ENCODE assay signal across 1 cellular context in the genomic region with DNA sequence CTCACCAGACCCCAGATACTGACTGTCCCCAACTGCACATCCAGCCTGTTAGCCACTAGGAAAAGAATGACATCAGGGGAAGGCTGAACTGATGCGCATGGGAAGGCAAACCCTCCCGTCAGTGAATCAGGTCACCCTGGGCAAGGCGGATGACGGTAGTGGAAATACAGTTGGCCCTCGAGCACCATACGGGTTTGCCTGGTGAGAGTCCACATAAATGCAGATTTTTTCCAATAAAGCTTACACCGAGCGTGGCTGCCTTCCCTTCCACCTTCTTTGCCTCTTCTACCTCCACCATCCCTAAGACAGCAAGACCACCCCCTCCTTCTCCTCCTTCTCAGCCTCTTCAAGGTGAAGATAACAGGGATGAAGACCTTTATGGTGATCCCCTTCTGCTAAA.
TF ChIP-seq lines count a peak whose summit lies in the region.

No MANE protein-coding gene starts in this region.

TF ChIP-seq in H1, 55 proteins besides CTCF, POLR2A, EP300 and RAD21 (continued from another document):
- TF ChIP-seq, protein P1, sequence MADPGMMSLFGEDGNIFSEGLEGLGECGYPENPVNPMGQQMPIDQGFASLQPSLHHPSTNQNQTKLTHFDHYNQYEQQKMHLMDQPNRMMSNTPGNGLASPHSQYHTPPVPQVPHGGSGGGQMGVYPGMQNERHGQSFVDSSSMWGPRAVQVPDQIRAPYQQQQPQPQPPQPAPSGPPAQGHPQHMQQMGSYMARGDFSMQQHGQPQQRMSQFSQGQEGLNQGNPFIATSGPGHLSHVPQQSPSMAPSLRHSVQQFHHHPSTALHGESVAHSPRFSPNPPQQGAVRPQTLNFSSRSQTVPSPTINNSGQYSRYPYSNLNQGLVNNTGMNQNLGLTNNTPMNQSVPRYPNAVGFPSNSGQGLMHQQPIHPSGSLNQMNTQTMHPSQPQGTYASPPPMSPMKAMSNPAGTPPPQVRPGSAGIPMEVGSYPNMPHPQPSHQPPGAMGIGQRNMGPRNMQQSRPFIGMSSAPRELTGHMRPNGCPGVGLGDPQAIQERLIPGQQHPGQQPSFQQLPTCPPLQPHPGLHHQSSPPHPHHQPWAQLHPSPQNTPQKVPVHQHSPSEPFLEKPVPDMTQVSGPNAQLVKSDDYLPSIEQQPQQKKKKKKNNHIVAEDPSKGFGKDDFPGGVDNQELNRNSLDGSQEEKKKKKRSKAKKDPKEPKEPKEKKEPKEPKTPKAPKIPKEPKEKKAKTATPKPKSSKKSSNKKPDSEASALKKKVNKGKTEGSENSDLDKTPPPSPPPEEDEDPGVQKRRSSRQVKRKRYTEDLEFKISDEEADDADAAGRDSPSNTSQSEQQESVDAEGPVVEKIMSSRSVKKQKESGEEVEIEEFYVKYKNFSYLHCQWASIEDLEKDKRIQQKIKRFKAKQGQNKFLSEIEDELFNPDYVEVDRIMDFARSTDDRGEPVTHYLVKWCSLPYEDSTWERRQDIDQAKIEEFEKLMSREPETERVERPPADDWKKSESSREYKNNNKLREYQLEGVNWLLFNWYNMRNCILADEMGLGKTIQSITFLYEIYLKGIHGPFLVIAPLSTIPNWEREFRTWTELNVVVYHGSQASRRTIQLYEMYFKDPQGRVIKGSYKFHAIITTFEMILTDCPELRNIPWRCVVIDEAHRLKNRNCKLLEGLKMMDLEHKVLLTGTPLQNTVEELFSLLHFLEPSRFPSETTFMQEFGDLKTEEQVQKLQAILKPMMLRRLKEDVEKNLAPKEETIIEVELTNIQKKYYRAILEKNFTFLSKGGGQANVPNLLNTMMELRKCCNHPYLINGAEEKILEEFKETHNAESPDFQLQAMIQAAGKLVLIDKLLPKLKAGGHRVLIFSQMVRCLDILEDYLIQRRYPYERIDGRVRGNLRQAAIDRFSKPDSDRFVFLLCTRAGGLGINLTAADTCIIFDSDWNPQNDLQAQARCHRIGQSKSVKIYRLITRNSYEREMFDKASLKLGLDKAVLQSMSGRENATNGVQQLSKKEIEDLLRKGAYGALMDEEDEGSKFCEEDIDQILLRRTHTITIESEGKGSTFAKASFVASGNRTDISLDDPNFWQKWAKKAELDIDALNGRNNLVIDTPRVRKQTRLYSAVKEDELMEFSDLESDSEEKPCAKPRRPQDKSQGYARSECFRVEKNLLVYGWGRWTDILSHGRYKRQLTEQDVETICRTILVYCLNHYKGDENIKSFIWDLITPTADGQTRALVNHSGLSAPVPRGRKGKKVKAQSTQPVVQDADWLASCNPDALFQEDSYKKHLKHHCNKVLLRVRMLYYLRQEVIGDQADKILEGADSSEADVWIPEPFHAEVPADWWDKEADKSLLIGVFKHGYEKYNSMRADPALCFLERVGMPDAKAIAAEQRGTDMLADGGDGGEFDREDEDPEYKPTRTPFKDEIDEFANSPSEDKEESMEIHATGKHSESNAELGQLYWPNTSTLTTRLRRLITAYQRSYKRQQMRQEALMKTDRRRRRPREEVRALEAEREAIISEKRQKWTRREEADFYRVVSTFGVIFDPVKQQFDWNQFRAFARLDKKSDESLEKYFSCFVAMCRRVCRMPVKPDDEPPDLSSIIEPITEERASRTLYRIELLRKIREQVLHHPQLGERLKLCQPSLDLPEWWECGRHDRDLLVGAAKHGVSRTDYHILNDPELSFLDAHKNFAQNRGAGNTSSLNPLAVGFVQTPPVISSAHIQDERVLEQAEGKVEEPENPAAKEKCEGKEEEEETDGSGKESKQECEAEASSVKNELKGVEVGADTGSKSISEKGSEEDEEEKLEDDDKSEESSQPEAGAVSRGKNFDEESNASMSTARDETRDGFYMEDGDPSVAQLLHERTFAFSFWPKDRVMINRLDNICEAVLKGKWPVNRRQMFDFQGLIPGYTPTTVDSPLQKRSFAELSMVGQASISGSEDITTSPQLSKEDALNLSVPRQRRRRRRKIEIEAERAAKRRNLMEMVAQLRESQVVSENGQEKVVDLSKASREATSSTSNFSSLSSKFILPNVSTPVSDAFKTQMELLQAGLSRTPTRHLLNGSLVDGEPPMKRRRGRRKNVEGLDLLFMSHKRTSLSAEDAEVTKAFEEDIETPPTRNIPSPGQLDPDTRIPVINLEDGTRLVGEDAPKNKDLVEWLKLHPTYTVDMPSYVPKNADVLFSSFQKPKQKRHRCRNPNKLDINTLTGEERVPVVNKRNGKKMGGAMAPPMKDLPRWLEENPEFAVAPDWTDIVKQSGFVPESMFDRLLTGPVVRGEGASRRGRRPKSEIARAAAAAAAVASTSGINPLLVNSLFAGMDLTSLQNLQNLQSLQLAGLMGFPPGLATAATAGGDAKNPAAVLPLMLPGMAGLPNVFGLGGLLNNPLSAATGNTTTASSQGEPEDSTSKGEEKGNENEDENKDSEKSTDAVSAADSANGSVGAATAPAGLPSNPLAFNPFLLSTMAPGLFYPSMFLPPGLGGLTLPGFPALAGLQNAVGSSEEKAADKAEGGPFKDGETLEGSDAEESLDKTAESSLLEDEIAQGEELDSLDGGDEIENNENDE (IDR thresholded peaks at IDR 0.05; ENCODE audit: insufficient replicate concordance, low read length) = no peak
TF ChIP-seq in H1: peak in this region for 0.
